ENCODE assay signal across 8 cellular contexts in the genomic region with DNA sequence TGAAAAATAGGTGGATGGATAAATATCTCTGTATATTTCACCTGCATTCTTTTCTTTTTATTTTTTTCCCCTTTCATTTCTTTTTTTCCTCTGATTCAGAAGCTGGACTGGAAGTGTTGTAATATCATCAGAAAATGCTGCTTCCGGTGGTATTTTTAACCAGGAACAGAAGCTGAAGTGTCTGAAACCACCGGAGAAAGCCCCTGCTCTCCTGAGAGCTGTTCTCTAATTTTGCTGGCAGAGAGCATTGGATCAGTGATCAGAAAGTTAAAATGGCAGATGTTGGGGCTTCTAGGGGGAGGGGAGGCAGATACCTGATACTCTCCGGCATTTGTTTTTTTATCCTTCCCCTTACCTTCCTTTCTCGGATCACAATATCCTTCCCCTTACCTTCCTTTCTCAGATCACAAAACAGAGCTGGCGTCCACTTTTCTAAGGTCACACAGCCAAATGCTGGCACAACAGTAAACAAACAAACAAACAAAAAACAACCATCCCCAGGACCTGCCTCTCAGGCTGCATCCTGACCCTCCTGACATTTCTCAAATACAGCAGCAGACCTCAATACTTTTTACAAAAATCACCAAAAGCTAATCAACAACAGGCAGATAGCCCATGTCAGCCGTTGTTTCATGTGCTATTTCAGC.
DNase-seq lines count a peak whose midpoint lies in the region; ATAC-seq and TF ChIP-seq lines count a peak whose summit lies in the region.

No MANE protein-coding gene starts in this region.

- DNase-seq in D341Med (ENCODE audit: low spot score) (peak; percentile 59), HFFc6 (peak; percentile 18), RWPE2 (ENCODE audit: low spot score) (peak; percentile 24), epithelial cell of esophagus (ENCODE audit: low read depth) (peak; percentile 41), osteocyte (ENCODE audit: extremely low spot score, unreplicated experiment) (no peak), SW 1271 (lab: John Stamatoyannopoulos, UW) (no peak)

- H3K27me3 Mint-ChIP-seq in HFFc6 (ENCODE audit: insufficient read depth): no peaks in the 10 kb centered on the region; the same call in 1 of the 2 replicates
- no peaks in the 10 kb centered on the region for H3K27me3 Mint-ChIP-seq in osteocyte (ENCODE audit: unreplicated experiment)

- H3K9me3 ChIP-seq in RWPE2 (ENCODE audit: severe bottlenecking): no peaks in the 10 kb centered on the region

- H3K4me3 Mint-ChIP-seq in HFFc6: peak overlapping the region; percentile 80
- H3K4me3 Mint-ChIP-seq in osteocyte (ENCODE audit: unreplicated experiment): peak overlapping the region; percentile 55

- H3K27ac ChIP-seq in RWPE2 (ENCODE audit: poor library complexity, severe bottlenecking): peak overlapping the region; percentile 97

- H3K27me3 ChIP-seq in RWPE2 (ENCODE audit: insufficient read depth, poor library complexity, severe bottlenecking): no peaks in the 10 kb centered on the region

- peak overlapping the region; percentile 92 for H3K27ac Mint-ChIP-seq in HFFc6
- H3K27ac Mint-ChIP-seq in osteocyte (ENCODE audit: unreplicated experiment): peak overlapping the region; percentile 97

- ATAC-seq in RWPE2 (ENCODE audit: low read depth) (no peak), GM19395 (IDR thresholded peaks at IDR 0.05; ENCODE audit: unreplicated experiment) (no peak), GM21786 (IDR thresholded peaks at IDR 0.05; ENCODE audit: unreplicated experiment) (no peak)

- H3K36me3 Mint-ChIP-seq in HFFc6 (ENCODE audit: low read depth) (no peaks in the 10 kb centered on the region), osteocyte (ENCODE audit: unreplicated experiment) (no peaks in the 10 kb centered on the region)

- peaks cover 64% of the 10 kb centered on the region for H3K4me1 ChIP-seq in RWPE2 (ENCODE audit: insufficient read depth, poor library complexity, severe bottlenecking)

- H3K4me3 ChIP-seq in RWPE2 (ENCODE audit: severe bottlenecking) (no peak overlapping the region), epithelial cell of esophagus (ENCODE audit: low read length) (no peak overlapping the region)

- no peaks in the 10 kb centered on the region for H3K36me3 ChIP-seq in RWPE2 (ENCODE audit: low read depth)

- H3K9me3 Mint-ChIP-seq in HFFc6 (no peaks in the 10 kb centered on the region), osteocyte (ENCODE audit: unreplicated experiment) (no peaks in the 10 kb centered on the region)

- H3K4me1 Mint-ChIP-seq in HFFc6 (ENCODE audit: low read depth): peaks cover 85% of the 10 kb centered on the region
- peaks cover 79% of the 10 kb centered on the region for H3K4me1 Mint-ChIP-seq in osteocyte (ENCODE audit: unreplicated experiment)

- TF ChIP-seq CTCF in HFFc6 (IDR thresholded peaks at IDR 0.05): no peak
- no peak for TF ChIP-seq CTCF in RWPE2 (IDR thresholded peaks at IDR 0.05; ENCODE audit: poor library complexity, severe bottlenecking)
- TF ChIP-seq CTCF in epithelial cell of esophagus (IDR thresholded peaks at IDR 0.05; ENCODE audit: insufficient read depth, low read depth, low read length, missing control alignments): no peak
- no peak for TF ChIP-seq CTCF in osteocyte (IDR thresholded peaks at IDR 0.05)

Comparison
In these comparisons a context has a peak if more than half of its experiments do, and no peak if none do; other contexts are left out.
1. DNase-seq: peak in D341Med (single experiment), HFFc6 (single experiment), RWPE2 (single experiment) and epithelial cell of esophagus (single experiment); none in osteocyte (single experiment) and SW 1271 (0 of 2).